ENCODE assay signal across 33 cellular contexts in genomic region chr4:5701971-5702370, GRCh38. TPM values are rescaled to one million over a fixed set of nuclear protein-coding genes. Genes with fewer than 3 reads are reported as not detected.
"Had no signal": no experiment of that assay in that cellular context is flagged by ENCODE, and none has a peak within 500 bp of the region (broad histone marks: within the 10 kb centered on the region; RNA-seq: fewer than 3 reads in every experiment).

No MANE protein-coding gene starts in this region.

- H3K4me3 ChIP-seq: left lung, lower lobe of right lung, mucosa of descending colon, neural progenitor cell, ovary, right atrium auricular region, right lobe of liver, skin epidermis, stomach, testis, thyroid gland, upper lobe of right lung had no signal

- H3K27ac Mint-ChIP-seq: immature natural killer cell; mesothelial cell of epicardium; naive thymus-derived CD4-positive, alpha-beta T cell; natural killer cell treated with Interleukin-12 subunit alpha and Interleukin-12 subunit beta and Interleukin-15 and Interleukin-18, amount 100 ng/mL, for 72 hours; neural progenitor cell; progenitor cell of endocrine pancreas; stimulated activated naive B cell treated with anti-CD40 and anti-IgM and Interleukin-4, amounts not matched to agents 10 μg/mL and 1 μg/mL and 100 μg/mL, for 72 hours had no signal

- H3K9ac ChIP-seq: neural progenitor cell had no signal

- FAIRE-seq: islet of Langerhans, kidney, urothelium cell line had no signal

- H3K27ac ChIP-seq: left lung, lower lobe of right lung, neural progenitor cell, neutrophil, ovary, right atrium auricular region, right lobe of liver, skin epidermis, stomach, testis, thyroid gland, upper lobe of right lung had no signal

- DNase-seq: hippocampal formation; immature natural killer cell; kidney; left colon; left lung; lower lobe of right lung; mammary epithelial cell; mesenchymal stem cell; mucosa of descending colon; naive thymus-derived CD4-positive, alpha-beta T cell; occipital lobe; ovary; right lobe of liver; stimulated activated CD4-positive, alpha-beta T cell treated with anti-CD3 and anti-CD28 coated beads, Interleukin-12 subunit alpha, Interleukin-12 subunit beta, amount 100 ng/mL, for 4 hours; stimulated activated CD4-positive, alpha-beta T cell treated with anti-CD3 and anti-CD28 coated beads, Interleukin-15, amount 100 ng/mL, for 24 hours; stimulated activated CD4-positive, alpha-beta T cell treated with anti-CD3 and anti-CD28 coated beads, Interleukin-2, amount 100 ng/mL, for 24 hours; stimulated activated CD4-positive, alpha-beta T cell treated with anti-CD3 and anti-CD28 coated beads, Interleukin-4, amount 100 ng/mL, for 1 hour; stimulated activated naive B cell treated with anti-CD40 and anti-IgM and Interleukin-4, amounts not matched to agents 10 μg/mL and 1 μg/mL and 100 μg/mL, for 72 hours; stimulated activated naive CD8-positive, alpha-beta T cell treated with anti-CD3 and anti-CD28 coated beads, Interleukin-15, Interleukin-2, amounts not matched to agents 100 U/mL and 50 U/mL, for 24 hours; stomach; testis; thyroid gland; trophoblast cell; upper lobe of right lung had no signal

- H3K27me3 Mint-ChIP-seq: progenitor cell of endocrine pancreas had no signal

- H3K4me1 ChIP-seq: neural progenitor cell, right lobe of liver, upper lobe of right lung had no signal

- H3K4me1 Mint-ChIP-seq: immature natural killer cell, neural progenitor cell had no signal

- H3K4me2 ChIP-seq: neural progenitor cell had no signal

- ATAC-seq: left colon; left lung; lower lobe of right lung; mucosa of descending colon; naive thymus-derived CD4-positive, alpha-beta T cell; natural killer cell treated with Interleukin-12 subunit alpha and Interleukin-12 subunit beta and Interleukin-15 and Interleukin-18, amount 100 ng/mL, for 72 hours; right lobe of liver; stimulated activated naive B cell treated with anti-CD40 and anti-IgM and Interleukin-4, amounts not matched to agents 10 μg/mL and 1 μg/mL and 100 μg/mL, for 72 hours; stimulated activated naive CD8-positive, alpha-beta T cell treated with anti-CD3 and anti-CD28 coated beads, Interleukin-15, Interleukin-2, amounts not matched to agents 100 U/mL and 50 U/mL, for 24 hours; upper lobe of right lung had no signal

- H3K27me3 ChIP-seq: ovary, right atrium auricular region, right lobe of liver, testis, thyroid gland, upper lobe of right lung had no signal

- H2AFZ ChIP-seq: neural progenitor cell had no signal

- H3K9me3 Mint-ChIP-seq: natural killer cell treated with Interleukin-12 subunit alpha and Interleukin-12 subunit beta and Interleukin-15 and Interleukin-18, amount 100 ng/mL, for 72 hours had no signal

- H3K9me3 ChIP-seq: left lung, lower lobe of right lung, mucosa of descending colon, neutrophil, ovary, right atrium auricular region, right lobe of liver, stomach, testis, thyroid gland, upper lobe of right lung had no signal

- H3K36me3 Mint-ChIP-seq: immature natural killer cell; stimulated activated naive B cell treated with anti-CD40 and anti-IgM and Interleukin-4, amounts not matched to agents 10 μg/mL and 1 μg/mL and 100 μg/mL, for 72 hours had no signal

- H3K4me3 Mint-ChIP-seq: immature natural killer cell; mesothelial cell of epicardium; naive thymus-derived CD4-positive, alpha-beta T cell; natural killer cell treated with Interleukin-12 subunit alpha and Interleukin-12 subunit beta and Interleukin-15 and Interleukin-18, amount 100 ng/mL, for 72 hours; neural progenitor cell; stimulated activated naive B cell treated with anti-CD40 and anti-IgM and Interleukin-4, amounts not matched to agents 10 μg/mL and 1 μg/mL and 100 μg/mL, for 72 hours had no signal

- H3K36me3 ChIP-seq: neural progenitor cell, neutrophil, ovary, right lobe of liver, upper lobe of right lung had no signal

RNA-seq across cellular contexts. Expression of gene EVC2, which starts 6.4 kb away (rescaled TPM):
- polyA plus RNA-seq: immature natural killer cell had no signal

RNA-seq across cellular contexts. Expression of gene EVC, which starts 9.0 kb away (rescaled TPM):
- polyA plus RNA-seq: immature natural killer cell; naive thymus-derived CD4-positive, alpha-beta T cell had no signal
